In the genomic region with DNA sequence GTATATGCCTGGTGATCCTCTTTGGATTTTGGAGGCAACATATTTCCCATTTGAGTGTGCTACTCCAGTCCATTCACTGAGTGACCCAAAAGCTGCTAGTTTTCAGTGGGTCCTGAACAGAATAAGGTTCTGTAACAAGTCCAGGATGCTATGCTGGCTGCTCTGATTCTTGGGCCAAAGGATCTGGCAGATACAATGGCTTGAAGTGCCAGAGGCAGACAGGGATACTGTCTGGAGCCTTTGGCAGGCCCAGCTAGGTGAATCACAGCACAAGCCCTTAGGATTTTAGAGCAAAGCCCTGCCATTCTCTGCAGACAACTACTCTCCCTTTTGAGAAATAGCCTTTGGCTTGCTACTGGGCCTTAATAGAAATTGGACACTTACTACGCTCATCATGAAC, we compare ENCODE assay signal across 37 cellular contexts. TPM values are rescaled to one million over a fixed set of nuclear protein-coding genes. Genes with fewer than 3 reads are reported as not detected.
"Had no signal": no experiment of that assay in that cellular context is flagged by ENCODE, and none has a peak within 500 bp of the region (broad histone marks: within the 10 kb centered on the region; RNA-seq: fewer than 3 reads in every experiment).

No MANE protein-coding gene starts in this region.

- H3K27me3 ChIP-seq: adrenal gland, body of pancreas, brain microvascular endothelial cell, breast epithelium had no signal

- H3K4me3 ChIP-seq: adrenal gland, body of pancreas, breast epithelium had no signal

- H3K9me3 Mint-ChIP-seq: activated CD4-positive, alpha-beta memory T cell treated with anti-CD3 and anti-CD28 coated beads for 36 hours; activated CD4-positive, alpha-beta T cell treated with anti-CD3 and anti-CD28 coated beads, Interleukin-2, amount 10 ng/mL, durations not matched to agents 24 days and 14 days; activated CD8-positive, alpha-beta T cell treated with anti-CD3 and anti-CD28 coated beads for 36 hours; activated T-cell treated with anti-CD3 and anti-CD28 coated beads, Interleukin-2, amount 50 U/mL, for 4 hours; activated T-cell treated with anti-CD3 and anti-CD28 coated beads, Interleukin-2, amount 50 U/mL, for 72 hours; activated T-helper 17 cell treated with anti-CD3 and anti-CD28 coated beads, Interleukin-2, amount 50 U/mL, for 72 hours; T-helper 1 cell treated with Interleukin-12 subunit alpha and Interleukin-12 subunit beta and Interleukin-4 antibody, amounts not matched to agents 30 μg/mL and 1 μg/mL, for 36 hours; T-helper 2 cell treated with Interferon-gamma antibody and Interleukin-4, amounts not matched to agents 5 μg/mL and 100 μg/mL, for 36 hours had no signal

- ATAC-seq: activated CD8-positive, alpha-beta T cell treated with anti-CD3 and anti-CD28 coated beads for 36 hours; activated naive CD4-positive, alpha-beta T cell treated with anti-CD3 and anti-CD28 coated beads, Interleukin-2, amount 50 U/mL, for 72 hours; activated T-cell treated with anti-CD3 and anti-CD28 coated beads, Interleukin-2, amount 50 U/mL, for 4 hours; activated T-cell treated with anti-CD3 and anti-CD28 coated beads, Interleukin-2, amount 50 U/mL, for 72 hours; activated T-helper 17 cell treated with anti-CD3 and anti-CD28 coated beads, Interleukin-2, amount 50 U/mL, for 72 hours; body of pancreas had no signal

- H3K9me3 ChIP-seq: adrenal gland, body of pancreas, breast epithelium had no signal

- H3K4me1 Mint-ChIP-seq: activated B cell treated with CpG ODN at 0.5 μM for 24 hours; activated CD4-positive, alpha-beta T cell treated with anti-CD3 and anti-CD28 coated beads, Interleukin-2, amount 10 ng/mL, durations not matched to agents 24 days and 14 days; activated naive CD8-positive, alpha-beta T cell treated with anti-CD3 and anti-CD28 coated beads for 36 hours; activated T-helper 17 cell treated with anti-CD3 and anti-CD28 coated beads, Interleukin-2, amount 50 U/mL, for 72 hours had no signal

- DNase-seq: activated B cell treated with CpG ODN at 0.5 μM for 24 hours; activated CD4-positive, alpha-beta memory T cell treated with anti-CD3 and anti-CD28 coated beads for 36 hours; activated CD4-positive, alpha-beta T cell treated with anti-CD3 and anti-CD28 coated beads for 4 hours; activated CD4-positive, alpha-beta T cell treated with anti-CD3 and anti-CD28 coated beads, Interleukin-2, amount 10 ng/mL, durations not matched to agents 24 days and 14 days; activated CD4-positive, alpha-beta T cell treated with anti-CD3 and anti-CD28 coated beads, Interleukin-2, amount 50 U/mL, for 1 hour; activated CD4-positive, alpha-beta T cell treated with anti-CD3 and anti-CD28 coated beads, Interleukin-2, amount 50 U/mL, for 4 hours; activated CD4-positive, CD25-positive, alpha-beta regulatory T cell treated with anti-CD3 and anti-CD28 coated beads, Interleukin-2, amount 50 U/mL, for 72 hours; activated CD8-positive, alpha-beta memory T cell treated with anti-CD3 and anti-CD28 coated beads, Interleukin-2, amount 50 U/mL, for 4 hours; activated CD8-positive, alpha-beta T cell treated with anti-CD3 and anti-CD28 coated beads for 36 hours; activated effector memory CD4-positive, alpha-beta T cell treated with anti-CD3 and anti-CD28 coated beads, Interleukin-2, amount 50 U/mL, for 16 hours; activated gamma-delta T cell treated with Interleukin-2 at 50 U/mL for 16 hours; activated naive CD4-positive, alpha-beta T cell; activated naive CD4-positive, alpha-beta T cell treated with anti-CD3 and anti-CD28 coated beads for 36 hours; activated naive CD4-positive, alpha-beta T cell treated with anti-CD3 and anti-CD28 coated beads, Interleukin-2, amount 50 U/mL, for 16 hours; activated naive CD8-positive, alpha-beta T cell treated with anti-CD3 and anti-CD28 coated beads for 36 hours; activated T-cell treated with anti-CD3 and anti-CD28 coated beads for 4 hours; activated T-cell treated with anti-CD3 and anti-CD28 coated beads, Interleukin-2, amount 50 U/mL, for 1 hour; activated T-cell treated with anti-CD3 and anti-CD28 coated beads, Interleukin-2, amount 50 U/mL, for 4 hours; activated T-cell treated with anti-CD3 and anti-CD28 coated beads, Interleukin-2, amount 50 U/mL, for 72 hours; adrenal gland; amniotic stem cell; aorta; body of pancreas; brain microvascular endothelial cell; central memory CD4-positive, alpha-beta T cell; T-helper 1 cell; T-helper 2 cell; T-helper 9 cell had no signal

- H3K36me3 ChIP-seq: adrenal gland, brain microvascular endothelial cell, breast epithelium had no signal

- H3K27ac ChIP-seq: adrenal gland, body of pancreas, brain microvascular endothelial cell, breast epithelium, VCaP had no signal

- H3K4me3 Mint-ChIP-seq: activated B cell treated with CpG ODN at 0.5 μM for 24 hours; activated CD4-positive, alpha-beta memory T cell treated with anti-CD3 and anti-CD28 coated beads for 36 hours; activated CD4-positive, alpha-beta T cell treated with anti-CD3 and anti-CD28 coated beads, Interleukin-2, amount 10 ng/mL, durations not matched to agents 24 days and 14 days; activated CD8-positive, alpha-beta T cell treated with anti-CD3 and anti-CD28 coated beads for 36 hours; activated naive CD4-positive, alpha-beta T cell treated with anti-CD3 and anti-CD28 coated beads for 36 hours; activated naive CD8-positive, alpha-beta T cell treated with anti-CD3 and anti-CD28 coated beads for 36 hours; activated T-cell treated with anti-CD3 and anti-CD28 coated beads, Interleukin-2, amount 50 U/mL, for 4 hours; activated T-cell treated with anti-CD3 and anti-CD28 coated beads, Interleukin-2, amount 50 U/mL, for 72 hours; activated T-helper 1 cell treated with anti-CD3 and anti-CD28 coated beads, Interleukin-12 subunit alpha, Interleukin-12 subunit beta, Interleukin-2, Interleukin-4 antibody, amounts not matched to agents 30 ng/mL and 10 ng/mL and 1 ng/mL, durations not matched to agents 14 hours and 24 hours and 36 hours; activated T-helper 17 cell treated with anti-CD3 and anti-CD28 coated beads, Interleukin-2, amount 50 U/mL, for 72 hours; T-helper 1 cell treated with Interleukin-12 subunit alpha and Interleukin-12 subunit beta and Interleukin-4 antibody, amounts not matched to agents 30 μg/mL and 1 μg/mL, for 36 hours; T-helper 2 cell treated with Interferon-gamma antibody and Interleukin-4, amounts not matched to agents 5 μg/mL and 100 μg/mL, for 36 hours had no signal

- H3K4me1 ChIP-seq: adrenal gland, body of pancreas, breast epithelium had no signal

- H3K27ac Mint-ChIP-seq: activated B cell treated with CpG ODN at 0.5 μM for 24 hours; activated CD4-positive, alpha-beta memory T cell treated with anti-CD3 and anti-CD28 coated beads for 36 hours; activated CD4-positive, alpha-beta T cell treated with anti-CD3 and anti-CD28 coated beads, Interleukin-2, amount 10 ng/mL, durations not matched to agents 24 days and 14 days; activated CD8-positive, alpha-beta T cell treated with anti-CD3 and anti-CD28 coated beads for 36 hours; activated naive CD4-positive, alpha-beta T cell treated with anti-CD3 and anti-CD28 coated beads for 36 hours; activated naive CD4-positive, alpha-beta T cell treated with anti-CD3 and anti-CD28 coated beads, Interleukin-2, amount 50 U/mL, for 72 hours; activated naive CD8-positive, alpha-beta T cell treated with anti-CD3 and anti-CD28 coated beads for 36 hours; activated T-cell treated with anti-CD3 and anti-CD28 coated beads, Interleukin-2, amount 50 U/mL, for 72 hours; activated T-helper 1 cell treated with anti-CD3 and anti-CD28 coated beads, Interleukin-12 subunit alpha, Interleukin-12 subunit beta, Interleukin-2, Interleukin-4 antibody, amounts not matched to agents 30 ng/mL and 10 ng/mL and 1 ng/mL, durations not matched to agents 14 hours and 24 hours and 36 hours; activated T-helper 17 cell treated with anti-CD3 and anti-CD28 coated beads, Interleukin-2, amount 50 U/mL, for 72 hours; T-helper 1 cell treated with Interleukin-12 subunit alpha and Interleukin-12 subunit beta and Interleukin-4 antibody, amounts not matched to agents 30 μg/mL and 1 μg/mL, for 36 hours; T-helper 2 cell treated with Interferon-gamma antibody and Interleukin-4, amounts not matched to agents 5 μg/mL and 100 μg/mL, for 36 hours had no signal

- H3K27me3 Mint-ChIP-seq: activated B cell treated with CpG ODN at 0.5 μM for 24 hours; activated CD4-positive, alpha-beta T cell treated with anti-CD3 and anti-CD28 coated beads, Interleukin-2, amount 10 ng/mL, durations not matched to agents 24 days and 14 days had no signal

- H3K36me3 Mint-ChIP-seq: activated CD4-positive, alpha-beta memory T cell treated with anti-CD3 and anti-CD28 coated beads for 36 hours; activated naive CD4-positive, alpha-beta T cell treated with anti-CD3 and anti-CD28 coated beads, Interleukin-2, amount 50 U/mL, for 72 hours; activated naive CD8-positive, alpha-beta T cell treated with anti-CD3 and anti-CD28 coated beads for 36 hours had no signal

RNA-seq across cellular contexts. Expression of a gene that starts 40.6 kb away (rescaled TPM):
- total RNA-seq: activated CD4-positive, alpha-beta memory T cell treated with anti-CD3 and anti-CD28 coated beads for 36 hours; activated CD4-positive, alpha-beta T cell treated with anti-CD3 and anti-CD28 coated beads, Interleukin-2, amount 10 ng/mL, durations not matched to agents 24 days and 14 days; activated CD8-positive, alpha-beta memory T cell treated with anti-CD3 and anti-CD28 coated beads for 36 hours; activated CD8-positive, alpha-beta T cell treated with anti-CD3 and anti-CD28 coated beads for 36 hours; activated naive CD4-positive, alpha-beta T cell treated with anti-CD3 and anti-CD28 coated beads for 36 hours; activated naive CD4-positive, alpha-beta T cell treated with anti-CD3 and anti-CD28 coated beads, Interleukin-2, amount 50 U/mL, for 72 hours; activated naive CD8-positive, alpha-beta T cell treated with anti-CD3 and anti-CD28 coated beads for 36 hours; activated T-cell treated with anti-CD3 and anti-CD28 coated beads, Interleukin-2, amount 50 U/mL, for 72 hours; activated T-helper 1 cell treated with anti-CD3 and anti-CD28 coated beads, Interleukin-12 subunit alpha, Interleukin-12 subunit beta, Interleukin-2, Interleukin-4 antibody, amounts not matched to agents 30 ng/mL and 10 ng/mL and 1 ng/mL, durations not matched to agents 14 hours and 24 hours and 36 hours; activated T-helper 17 cell treated with anti-CD3 and anti-CD28 coated beads, Interleukin-2, amount 50 U/mL, for 72 hours; cardiac septum had no signal
